Comparison of ENCODE assay signal across 1 cellular context in the genomic region with DNA sequence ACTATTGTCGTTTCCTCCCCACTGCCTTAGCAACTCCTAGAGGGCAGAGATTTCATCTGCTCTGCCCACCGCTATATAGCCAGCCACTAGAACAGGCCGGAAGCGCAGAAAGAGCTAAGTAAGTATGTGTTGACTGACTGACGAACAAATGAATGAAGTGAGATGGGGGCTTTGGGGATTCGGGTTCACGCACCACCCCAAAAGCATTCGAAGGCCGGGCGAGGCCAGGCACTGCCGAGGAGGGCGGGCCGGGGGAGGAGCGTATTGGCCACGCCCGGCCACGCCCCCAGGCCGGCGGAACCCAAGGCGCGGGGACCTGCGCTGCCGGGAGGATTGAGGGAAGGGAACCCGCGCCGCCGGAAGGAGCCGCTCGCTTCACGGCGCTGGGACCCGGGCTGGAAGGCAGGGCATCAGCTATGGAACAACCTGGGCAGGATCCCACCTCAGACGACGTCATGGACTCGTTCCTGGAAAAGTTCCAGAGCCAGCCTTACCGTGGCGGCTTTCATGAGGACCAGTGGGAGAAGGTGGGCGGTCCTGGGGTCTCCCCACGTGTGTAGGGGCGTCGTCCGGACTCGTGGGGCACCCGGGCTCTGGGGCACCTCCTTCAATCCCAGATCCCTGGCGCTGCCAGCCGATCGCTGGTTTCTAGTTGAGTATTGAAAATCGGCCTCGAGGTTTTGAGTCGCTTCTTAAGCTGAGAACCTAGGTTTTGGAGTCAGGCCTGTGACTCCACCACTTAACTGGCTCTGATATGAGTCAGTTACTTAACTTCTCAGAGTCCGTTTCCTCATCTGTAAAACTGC.
TF ChIP-seq lines count a peak whose summit lies in the region.

A gene with protein sequence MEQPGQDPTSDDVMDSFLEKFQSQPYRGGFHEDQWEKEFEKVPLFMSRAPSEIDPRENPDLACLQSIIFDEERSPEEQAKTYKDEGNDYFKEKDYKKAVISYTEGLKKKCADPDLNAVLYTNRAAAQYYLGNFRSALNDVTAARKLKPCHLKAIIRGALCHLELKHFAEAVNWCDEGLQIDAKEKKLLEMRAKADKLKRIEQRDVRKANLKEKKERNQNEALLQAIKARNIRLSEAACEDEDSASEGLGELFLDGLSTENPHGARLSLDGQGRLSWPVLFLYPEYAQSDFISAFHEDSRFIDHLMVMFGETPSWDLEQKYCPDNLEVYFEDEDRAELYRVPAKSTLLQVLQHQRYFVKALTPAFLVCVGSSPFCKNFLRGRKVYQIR (plus strand): TSS at position 369 of the 806 bp plus-strand sequence. CDS start 48 bp downstream, at position 417.

TF ChIP-seq in HepG2, 621 proteins besides CTCF, POLR2A, EP300 and RAD21 (continued from another document and continues in another):
- TF ChIP-seq ISX (CRISPR knock-in tag; conservative IDR thresholded peaks at IDR 0.05) (0 out of 2 replicates have a peak, but pooled peaks have one; percentile 41), ZNF724P (CRISPR knock-in tag; IDR thresholded peaks at IDR 0.05; ENCODE audit: borderline replicate concordance) (peak; percentile 78; the same call in 1 of the 2 replicates), ZNF572 (CRISPR knock-in tag; IDR thresholded peaks at IDR 0.05) (0 out of 2 replicates have a peak, but pooled peaks have one; percentile 41), NFYB (CRISPR knock-in tag; IDR thresholded peaks at IDR 0.05) (peak; percentile 38; the same call in 1 of the 2 replicates), NCOA1 (CRISPR knock-in tag; IDR thresholded peaks at IDR 0.05) (0 out of 2 replicates have a peak, but pooled peaks have one; percentile 68), GATA4 (IDR thresholded peaks at IDR 0.05; ENCODE audit: borderline replicate concordance, low read depth) (peak; percentile 69; the same call in 1 of the 2 replicates), SALL2 (CRISPR knock-in tag; IDR thresholded peaks at IDR 0.05) (peak; percentile 83; the same call in 1 of the 2 replicates), SMYD3 (CRISPR knock-in tag; IDR thresholded peaks at IDR 0.05) (peak; percentile 84; the same call in 1 of the 2 replicates), ARNT2 (CRISPR knock-in tag; IDR thresholded peaks at IDR 0.05; ENCODE audit: low read depth) (no peak), SYNCRIP (IDR thresholded peaks at IDR 0.05; ENCODE audit: insufficient read depth, low read depth, low read length) (no peak), SMARCE1 (IDR thresholded peaks at IDR 0.05; ENCODE audit: borderline replicate concordance) (no peak), BRD4 (CRISPR knock-in tag; IDR thresholded peaks at IDR 0.05) (peak; percentile 92), ZNF790 (CRISPR knock-in tag; IDR thresholded peaks at IDR 0.05; ENCODE audit: borderline replicate concordance) (no peak), ZNF615 (CRISPR knock-in tag; IDR thresholded peaks at IDR 0.05; ENCODE audit: borderline replicate concordance) (peak; percentile 93), ZNF101 (CRISPR knock-in tag; IDR thresholded peaks at IDR 0.05; ENCODE audit: borderline replicate concordance, low read depth) (no peak), GZF1 (CRISPR knock-in tag; IDR thresholded peaks at IDR 0.05) (0 out of 2 replicates have a peak, but pooled peaks have one; percentile 26), ZNF83 (CRISPR knock-in tag; IDR thresholded peaks at IDR 0.05; ENCODE audit: borderline replicate concordance) (0 out of 2 replicates have a peak, but pooled peaks have one; percentile 22), RFXAP (CRISPR knock-in tag; IDR thresholded peaks at IDR 0.05; ENCODE audit: borderline replicate concordance) (peak; percentile 86; the same call in 1 of the 2 replicates), TCF7L2 (IDR thresholded peaks at IDR 0.05; ENCODE audit: low read depth, low read length) (no peak), ZFP1 (CRISPR knock-in tag; IDR thresholded peaks at IDR 0.05) (peak; percentile 83), ZSCAN22 (CRISPR knock-in tag; IDR thresholded peaks at IDR 0.05) (no peak), FOXA3 (CRISPR knock-in tag; IDR thresholded peaks at IDR 0.05) (peak; percentile 53), STAG1 (CRISPR knock-in tag; IDR thresholded peaks at IDR 0.05) (peak; percentile 16; the same call in 1 of the 2 replicates), SRF (IDR thresholded peaks at IDR 0.05; ENCODE audit: low read depth, low read length) (peak; percentile 76), ZFX (CRISPR knock-in tag; IDR thresholded peaks at IDR 0.05; ENCODE audit: low read depth) (peak; percentile 60; the same call in 1 of the 2 replicates)
- TF ChIP-seq, protein P1, sequence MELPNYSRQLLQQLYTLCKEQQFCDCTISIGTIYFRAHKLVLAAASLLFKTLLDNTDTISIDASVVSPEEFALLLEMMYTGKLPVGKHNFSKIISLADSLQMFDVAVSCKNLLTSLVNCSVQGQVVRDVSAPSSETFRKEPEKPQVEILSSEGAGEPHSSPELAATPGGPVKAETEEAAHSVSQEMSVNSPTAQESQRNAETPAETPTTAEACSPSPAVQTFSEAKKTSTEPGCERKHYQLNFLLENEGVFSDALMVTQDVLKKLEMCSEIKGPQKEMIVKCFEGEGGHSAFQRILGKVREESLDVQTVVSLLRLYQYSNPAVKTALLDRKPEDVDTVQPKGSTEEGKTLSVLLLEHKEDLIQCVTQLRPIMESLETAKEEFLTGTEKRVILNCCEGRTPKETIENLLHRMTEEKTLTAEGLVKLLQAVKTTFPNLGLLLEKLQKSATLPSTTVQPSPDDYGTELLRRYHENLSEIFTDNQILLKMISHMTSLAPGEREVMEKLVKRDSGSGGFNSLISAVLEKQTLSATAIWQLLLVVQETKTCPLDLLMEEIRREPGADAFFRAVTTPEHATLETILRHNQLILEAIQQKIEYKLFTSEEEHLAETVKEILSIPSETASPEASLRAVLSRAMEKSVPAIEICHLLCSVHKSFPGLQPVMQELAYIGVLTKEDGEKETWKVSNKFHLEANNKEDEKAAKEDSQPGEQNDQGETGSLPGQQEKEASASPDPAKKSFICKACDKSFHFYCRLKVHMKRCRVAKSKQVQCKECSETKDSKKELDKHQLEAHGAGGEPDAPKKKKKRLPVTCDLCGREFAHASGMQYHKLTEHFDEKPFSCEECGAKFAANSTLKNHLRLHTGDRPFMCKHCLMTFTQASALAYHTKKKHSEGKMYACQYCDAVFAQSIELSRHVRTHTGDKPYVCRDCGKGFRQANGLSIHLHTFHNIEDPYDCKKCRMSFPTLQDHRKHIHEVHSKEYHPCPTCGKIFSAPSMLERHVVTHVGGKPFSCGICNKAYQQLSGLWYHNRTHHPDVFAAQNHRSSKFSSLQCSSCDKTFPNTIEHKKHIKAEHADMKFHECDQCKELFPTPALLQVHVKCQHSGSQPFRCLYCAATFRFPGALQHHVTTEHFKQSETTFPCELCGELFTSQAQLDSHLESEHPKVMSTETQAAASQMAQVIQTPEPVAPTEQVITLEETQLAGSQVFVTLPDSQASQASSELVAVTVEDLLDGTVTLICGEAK (IDR thresholded peaks at IDR 0.05): peak; percentile 84
- TF ChIP-seq, protein P1 (CRISPR knock-in tag; IDR thresholded peaks at IDR 0.05): peak; percentile 66; the same call in 1 of the 2 replicates
- TF ChIP-seq, protein P2, sequence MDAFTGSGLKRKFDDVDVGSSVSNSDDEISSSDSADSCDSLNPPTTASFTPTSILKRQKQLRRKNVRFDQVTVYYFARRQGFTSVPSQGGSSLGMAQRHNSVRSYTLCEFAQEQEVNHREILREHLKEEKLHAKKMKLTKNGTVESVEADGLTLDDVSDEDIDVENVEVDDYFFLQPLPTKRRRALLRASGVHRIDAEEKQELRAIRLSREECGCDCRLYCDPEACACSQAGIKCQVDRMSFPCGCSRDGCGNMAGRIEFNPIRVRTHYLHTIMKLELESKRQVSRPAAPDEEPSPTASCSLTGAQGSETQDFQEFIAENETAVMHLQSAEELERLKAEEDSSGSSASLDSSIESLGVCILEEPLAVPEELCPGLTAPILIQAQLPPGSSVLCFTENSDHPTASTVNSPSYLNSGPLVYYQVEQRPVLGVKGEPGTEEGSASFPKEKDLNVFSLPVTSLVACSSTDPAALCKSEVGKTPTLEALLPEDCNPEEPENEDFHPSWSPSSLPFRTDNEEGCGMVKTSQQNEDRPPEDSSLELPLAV (CRISPR knock-in tag; conservative IDR thresholded peaks at IDR 0.05; ENCODE audit: low read depth): no peak
- TF ChIP-seq, protein P3, sequence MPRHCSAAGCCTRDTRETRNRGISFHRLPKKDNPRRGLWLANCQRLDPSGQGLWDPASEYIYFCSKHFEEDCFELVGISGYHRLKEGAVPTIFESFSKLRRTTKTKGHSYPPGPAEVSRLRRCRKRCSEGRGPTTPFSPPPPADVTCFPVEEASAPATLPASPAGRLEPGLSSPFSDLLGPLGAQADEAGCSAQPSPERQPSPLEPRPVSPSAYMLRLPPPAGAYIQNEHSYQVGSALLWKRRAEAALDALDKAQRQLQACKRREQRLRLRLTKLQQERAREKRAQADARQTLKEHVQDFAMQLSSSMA (CRISPR knock-in tag; IDR thresholded peaks at IDR 0.05): peak; percentile 29; the same call in 1 of the 2 replicates
- TF ChIP-seq, protein P4, sequence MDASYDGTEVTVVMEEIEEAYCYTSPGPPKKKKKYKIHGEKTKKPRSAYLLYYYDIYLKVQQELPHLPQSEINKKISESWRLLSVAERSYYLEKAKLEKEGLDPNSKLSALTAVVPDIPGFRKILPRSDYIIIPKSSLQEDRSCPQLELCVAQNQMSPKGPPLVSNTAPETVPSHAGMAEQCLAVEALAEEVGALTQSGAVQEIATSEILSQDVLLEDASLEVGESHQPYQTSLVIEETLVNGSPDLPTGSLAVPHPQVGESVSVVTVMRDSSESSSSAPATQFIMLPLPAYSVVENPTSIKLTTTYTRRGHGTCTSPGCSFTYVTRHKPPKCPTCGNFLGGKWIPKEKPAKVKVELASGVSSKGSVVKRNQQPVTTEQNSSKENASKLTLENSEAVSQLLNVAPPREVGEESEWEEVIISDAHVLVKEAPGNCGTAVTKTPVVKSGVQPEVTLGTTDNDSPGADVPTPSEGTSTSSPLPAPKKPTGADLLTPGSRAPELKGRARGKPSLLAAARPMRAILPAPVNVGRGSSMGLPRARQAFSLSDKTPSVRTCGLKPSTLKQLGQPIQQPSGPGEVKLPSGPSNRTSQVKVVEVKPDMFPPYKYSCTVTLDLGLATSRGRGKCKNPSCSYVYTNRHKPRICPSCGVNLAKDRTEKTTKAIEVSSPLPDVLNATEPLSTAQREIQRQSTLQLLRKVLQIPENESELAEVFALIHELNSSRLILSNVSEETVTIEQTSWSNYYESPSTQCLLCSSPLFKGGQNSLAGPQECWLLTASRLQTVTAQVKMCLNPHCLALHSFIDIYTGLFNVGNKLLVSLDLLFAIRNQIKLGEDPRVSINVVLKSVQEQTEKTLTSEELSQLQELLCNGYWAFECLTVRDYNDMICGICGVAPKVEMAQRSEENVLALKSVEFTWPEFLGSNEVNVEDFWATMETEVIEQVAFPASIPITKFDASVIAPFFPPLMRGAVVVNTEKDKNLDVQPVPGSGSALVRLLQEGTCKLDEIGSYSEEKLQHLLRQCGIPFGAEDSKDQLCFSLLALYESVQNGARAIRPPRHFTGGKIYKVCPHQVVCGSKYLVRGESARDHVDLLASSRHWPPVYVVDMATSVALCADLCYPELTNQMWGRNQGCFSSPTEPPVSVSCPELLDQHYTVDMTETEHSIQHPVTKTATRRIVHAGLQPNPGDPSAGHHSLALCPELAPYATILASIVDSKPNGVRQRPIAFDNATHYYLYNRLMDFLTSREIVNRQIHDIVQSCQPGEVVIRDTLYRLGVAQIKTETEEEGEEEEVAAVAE (CRISPR knock-in tag; IDR thresholded peaks at IDR 0.05; ENCODE audit: borderline replicate concordance): no peak
- TF ChIP-seq, protein P5, sequence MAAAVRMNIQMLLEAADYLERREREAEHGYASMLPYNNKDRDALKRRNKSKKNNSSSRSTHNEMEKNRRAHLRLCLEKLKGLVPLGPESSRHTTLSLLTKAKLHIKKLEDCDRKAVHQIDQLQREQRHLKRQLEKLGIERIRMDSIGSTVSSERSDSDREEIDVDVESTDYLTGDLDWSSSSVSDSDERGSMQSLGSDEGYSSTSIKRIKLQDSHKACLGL (CRISPR knock-in tag; IDR thresholded peaks at IDR 0.05): peak; percentile 93
- TF ChIP-seq, protein P6, sequence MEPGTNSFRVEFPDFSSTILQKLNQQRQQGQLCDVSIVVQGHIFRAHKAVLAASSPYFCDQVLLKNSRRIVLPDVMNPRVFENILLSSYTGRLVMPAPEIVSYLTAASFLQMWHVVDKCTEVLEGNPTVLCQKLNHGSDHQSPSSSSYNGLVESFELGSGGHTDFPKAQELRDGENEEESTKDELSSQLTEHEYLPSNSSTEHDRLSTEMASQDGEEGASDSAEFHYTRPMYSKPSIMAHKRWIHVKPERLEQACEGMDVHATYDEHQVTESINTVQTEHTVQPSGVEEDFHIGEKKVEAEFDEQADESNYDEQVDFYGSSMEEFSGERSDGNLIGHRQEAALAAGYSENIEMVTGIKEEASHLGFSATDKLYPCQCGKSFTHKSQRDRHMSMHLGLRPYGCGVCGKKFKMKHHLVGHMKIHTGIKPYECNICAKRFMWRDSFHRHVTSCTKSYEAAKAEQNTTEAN (CRISPR knock-in tag; conservative IDR thresholded peaks at IDR 0.05): 0 out of 2 replicates have a peak, but pooled peaks have one; percentile 54
- TF ChIP-seq, protein P7, sequence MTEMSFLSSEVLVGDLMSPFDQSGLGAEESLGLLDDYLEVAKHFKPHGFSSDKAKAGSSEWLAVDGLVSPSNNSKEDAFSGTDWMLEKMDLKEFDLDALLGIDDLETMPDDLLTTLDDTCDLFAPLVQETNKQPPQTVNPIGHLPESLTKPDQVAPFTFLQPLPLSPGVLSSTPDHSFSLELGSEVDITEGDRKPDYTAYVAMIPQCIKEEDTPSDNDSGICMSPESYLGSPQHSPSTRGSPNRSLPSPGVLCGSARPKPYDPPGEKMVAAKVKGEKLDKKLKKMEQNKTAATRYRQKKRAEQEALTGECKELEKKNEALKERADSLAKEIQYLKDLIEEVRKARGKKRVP (CRISPR knock-in tag; IDR thresholded peaks at IDR 0.05): peak in 1 of 2 experiments; percentile 2; a peak in 2 of 4 replicates
